17 cellular contexts compared by ENCODE assay signal in the genomic region with DNA sequence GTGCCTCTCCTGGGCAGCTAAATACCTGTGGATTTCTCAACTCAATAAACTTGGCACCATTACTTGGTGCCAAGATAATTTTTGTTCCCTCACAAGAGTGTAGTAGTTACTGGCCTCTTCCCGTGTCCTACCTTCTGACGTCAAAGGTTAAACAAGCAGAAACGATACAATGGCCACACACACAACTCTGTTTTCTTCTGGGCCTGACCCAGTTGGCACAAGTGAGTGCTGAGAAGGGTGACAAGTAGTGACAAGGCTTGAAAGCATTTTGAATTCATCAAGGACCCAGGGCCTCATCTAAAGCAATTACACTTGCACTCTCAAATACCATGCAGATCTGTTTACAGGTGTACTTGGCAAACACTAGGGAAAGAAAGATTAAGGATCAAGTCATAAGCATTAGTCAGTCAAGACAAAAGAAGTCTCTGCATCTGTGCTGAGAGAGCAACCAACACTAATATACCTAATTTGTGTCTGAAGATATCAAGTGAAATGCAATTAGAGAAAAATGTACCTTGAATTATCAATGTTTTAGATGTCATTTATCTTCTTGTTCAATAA. TPM values are rescaled to one million over a fixed set of nuclear protein-coding genes. Genes with fewer than 3 reads are reported as not detected.
DNase-seq lines count a peak whose midpoint lies in the region; ATAC-seq, FAIRE-seq and TF ChIP-seq lines count a peak whose summit lies in the region.
"Had no signal": no experiment of that assay in that cellular context is flagged by ENCODE, and none has a peak within 500 bp of the region (broad histone marks: within the 10 kb centered on the region; RNA-seq: fewer than 3 reads in every experiment).

No MANE protein-coding gene starts in this region.

- TF ChIP-seq CTCF in 22Rv1 (IDR thresholded peaks at IDR 0.05) (no peak), bronchial epithelial cell (IDR thresholded peaks at IDR 0.05; ENCODE audit: insufficient read depth, low read length, severe bottlenecking) (no peak), heart left ventricle (IDR thresholded peaks at IDR 0.05) (no peak)

- peak; percentile 20 for DNase-seq in NCI-H2029 treated with DMSO at 0.1 percent for 48 hours (lab: John Stamatoyannopoulos, UW)
- DNase-seq in bronchial epithelial cell (ENCODE audit: low read depth) = peak; percentile 71
- peak; percentile 71 for DNase-seq in mucosa of gallbladder (ENCODE audit: low spot score)
- no peak for DNase-seq in heart left ventricle
- no peak for DNase-seq in NK-92 (lab: John Stamatoyannopoulos, UW; ENCODE audit: unreplicated experiment)
- DNase-seq: ACHN, AML-193, COR-L47, KG1, NCI-H146, NCI-H446 treated with DMSO at 0.1 percent for 48 hours, Peyer's patch, Right ventricle myocardium superior had no signal

- H3K27me3 ChIP-seq in bronchial epithelial cell (ENCODE audit: control insufficient read depth, insufficient read depth, low read length) (no peaks in the 10 kb centered on the region), heart left ventricle (no peaks in the 10 kb centered on the region)
- H3K27me3 ChIP-seq: Peyer's patch had no signal

- intact Hi-C loops in heart left ventricle (cut with DNase I) = no loop called here

- H3K27ac ChIP-seq in 22Rv1 = 0 out of 2 replicates have a peak overlapping the region, but pooled peaks have one; percentile 6
- H3K27ac ChIP-seq in heart left ventricle = no peak overlapping the region
- H3K27ac ChIP-seq: Peyer's patch had no signal

- ATAC-seq in GM19463 (IDR thresholded peaks at IDR 0.05; ENCODE audit: unreplicated experiment) (no peak), heart left ventricle (no peak)
- ATAC-seq: HepG2 had no signal

- 35 to 57% (median 47%) methylated on average over 3 of the region's 3 CpGs for WGBS in heart left ventricle, 4 donors

- peak; percentile 87 for FAIRE-seq in bronchial epithelial cell (lab: Jason Lieb, UNC)
- FAIRE-seq: H54, HepG2 had no signal

- no peaks in the 10 kb centered on the region for H3K9me3 ChIP-seq in heart left ventricle
- H3K9me3 ChIP-seq: Peyer's patch had no signal

- H3K4me1 ChIP-seq in heart left ventricle = no peaks in the 10 kb centered on the region

- H3K36me3 ChIP-seq in bronchial epithelial cell (ENCODE audit: control insufficient read depth, insufficient read depth, low read length) = no peaks in the 10 kb centered on the region
- H3K36me3 ChIP-seq in heart left ventricle = no peaks in the 10 kb centered on the region
- H3K36me3 ChIP-seq: Peyer's patch had no signal

- TF ChIP-seq POLR2A in heart left ventricle (IDR thresholded peaks at IDR 0.05) = no peak

- H3K4me3 ChIP-seq in bronchial epithelial cell (ENCODE audit: low read depth, low read length) (no peak overlapping the region), heart left ventricle (no peak overlapping the region)
- H3K4me3 ChIP-seq: Peyer's patch had no signal

RNA-seq across cellular contexts. Expression of a gene that starts 30.8 kb away (rescaled TPM):
- total RNA-seq in bronchial epithelial cell (9.2 and 14.2 TPM in 2 replicates), mucosa of gallbladder (30.3 TPM), heart left ventricle (under 1 TPM in 6 of 9 donors, not detected in 3; 0.05 to 0.20 (median 0.09) TPM)
- under 1 TPM in 1 of 2 donors, not detected in 1; 0.08 TPM for polyA plus RNA-seq in heart left ventricle
- polyA plus RNA-seq: HepG2 had no signal

Comparison
In these comparisons a context has a peak if more than half of its experiments do, and no peak if none do; other contexts are left out.
1. DNase-seq: peak in NCI-H2029 treated with DMSO at 0.1 percent for 48 hours (single experiment), bronchial epithelial cell (single experiment) and mucosa of gallbladder (single experiment); none in heart left ventricle (0 of 5) and NK-92 (single experiment).